8 cellular contexts compared by ENCODE assay signal in the genomic region with DNA sequence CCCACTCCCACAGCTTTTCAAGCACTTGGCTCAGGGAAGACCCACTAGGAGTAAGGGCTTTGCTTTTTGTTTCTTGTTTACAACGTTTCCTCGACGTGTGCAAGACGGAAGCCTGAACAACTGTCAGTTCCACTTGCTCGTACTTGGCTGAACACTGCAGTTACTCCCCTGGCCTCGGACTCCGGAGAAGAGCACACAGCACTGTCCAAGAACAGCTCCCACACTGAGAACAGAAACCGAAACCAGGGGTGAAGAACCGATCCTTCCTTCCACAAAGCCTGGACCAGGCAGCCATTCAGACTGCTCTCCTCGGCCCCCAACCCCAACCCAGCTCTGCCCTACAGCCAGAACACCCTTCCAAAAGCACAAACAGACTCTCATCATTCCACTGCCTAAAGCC. TPM values are rescaled to one million over a fixed set of nuclear protein-coding genes. Genes with fewer than 3 reads are reported as not detected.
DNase-seq lines count a peak whose midpoint lies in the region; ATAC-seq and TF ChIP-seq lines count a peak whose summit lies in the region.

No MANE protein-coding gene starts in this region.

- peak overlapping the region; percentile 69 for H3K4me2 ChIP-seq in GM23338

- H3K9me2 ChIP-seq in GM23338 (ENCODE audit: insufficient read depth), result no peaks in the 10 kb centered on the region

- H2AFZ ChIP-seq in GM23338, result no peak overlapping the region

- peaks cover 95% of the 10 kb centered on the region for H3K79me2 ChIP-seq in GM23338 (replicated peaks; ENCODE audit: insufficient read depth)

- H3K27me3 ChIP-seq in BJ (ENCODE audit: control insufficient read depth, insufficient read depth, low read length) (no peaks in the 10 kb centered on the region), GM23338 (ENCODE audit: insufficient read depth) (no peaks in the 10 kb centered on the region), neutrophil (no peaks in the 10 kb centered on the region)

- peaks cover 60% of the 10 kb centered on the region for H3K4me1 ChIP-seq in GM23338 (ENCODE audit: insufficient read depth)
- H3K4me1 ChIP-seq in neutrophil (ENCODE audit: control insufficient read depth in 1 of 2, insufficient read depth in 1 of 2, low read depth in 1 of 2, low read length in 1 of 2), result peaks cover 87 to 98% of the 10 kb centered on the region in 2 experiments

- ATAC-seq in GM23338, result peak; percentile 33
- no peak for ATAC-seq in T-helper 17 cell
- ATAC-seq in HG03159 (IDR thresholded peaks at IDR 0.05; ENCODE audit: unreplicated experiment), result no peak
- ATAC-seq in GM19351 (IDR thresholded peaks at IDR 0.05; ENCODE audit: unreplicated experiment), result no peak

- H3K4me1 Mint-ChIP-seq in GM23338, result peaks cover 72% of the 10 kb centered on the region
- peaks cover 58% of the 10 kb centered on the region for H3K4me1 Mint-ChIP-seq in T-helper 17 cell

- H3K9me3 ChIP-seq in T-helper 17 cell (ENCODE audit: control insufficient read depth, low read length, poor library complexity, severe bottlenecking), result no peaks in the 10 kb centered on the region
- H3K9me3 ChIP-seq in neutrophil, result no peaks in the 10 kb centered on the region

- peak overlapping the region; percentile 74; the same call in 1 of the 2 replicates for H3K27ac ChIP-seq in GM23338 (ENCODE audit: low read depth)
- H3K27ac ChIP-seq in neutrophil, result peak overlapping the region; percentile 86

- CTCF ChIA-PET in BJ (lab: Yijun Ruan, JAX), result interaction anchor here (1.2 kb wide), 1 partner anchor 185 kb away, joined by 5 read pairs; no protein-coding TSS in a partner anchor

- H3K27ac Mint-ChIP-seq in GM23338 (peak overlapping the region; percentile 83), T-helper 17 cell (peak overlapping the region; percentile 86)

- H3K36me3 ChIP-seq in BJ (ENCODE audit: control insufficient read depth, insufficient read depth, low read length) (peaks cover 2% of the 10 kb centered on the region; the same call in 1 of the 2 replicates), GM23338 (ENCODE audit: insufficient read depth) (no peaks in the 10 kb centered on the region), neutrophil (peaks cover 7% of the 10 kb centered on the region)

- TF ChIP-seq CTCF in BJ (IDR thresholded peaks at IDR 0.05; ENCODE audit: insufficient read depth, low read depth, low read length) (no peak), GM23338 (conservative IDR thresholded peaks at IDR 0.05; ENCODE audit: low read depth in 2 of 2) (no peak), fibroblast of the aortic adventitia (IDR thresholded peaks at IDR 0.05; ENCODE audit: insufficient read depth, low read length) (no peak), neutrophil (IDR thresholded peaks at IDR 0.05) (no peak)

- H3K36me3 Mint-ChIP-seq in GM23338 (ENCODE audit: low read depth), result peaks cover 5% of the 10 kb centered on the region; the same call in 2 of the 3 replicates
- H3K36me3 Mint-ChIP-seq in T-helper 17 cell (ENCODE audit: low read depth), result no peaks in the 10 kb centered on the region

- H4K20me1 ChIP-seq in GM23338 (replicated peaks; ENCODE audit: insufficient read depth), result no peaks in the 10 kb centered on the region

- peaks cover 8% of the 10 kb centered on the region for H3K27me3 Mint-ChIP-seq in GM23338 (ENCODE audit: insufficient read depth, low read depth, poor library complexity)
- no peaks in the 10 kb centered on the region for H3K27me3 Mint-ChIP-seq in T-helper 17 cell

- H3K9me3 Mint-ChIP-seq in GM23338, result no peaks in the 10 kb centered on the region

- H3F3A ChIP-seq in GM23338 (replicated peaks; ENCODE audit: low read depth), result no peaks in the 10 kb centered on the region; the same call in 1 of the 2 replicates

- DNase-seq in BJ (ENCODE audit: low read depth) (no peak), GM23338 (ENCODE audit: low spot score) (no peak), T-helper 17 cell (no peak), fibroblast of the aortic adventitia (ENCODE audit: low read depth) (peak; percentile 72), epidermal melanocyte (ENCODE audit: insufficient read length, low spot score) (no peak)

- H3K4me3 Mint-ChIP-seq in GM23338, result peak overlapping the region; percentile 42
- peak overlapping the region; percentile 72 for H3K4me3 Mint-ChIP-seq in T-helper 17 cell

- POLR2A ChIA-PET in BJ (lab: Charles Lee), result no interaction called here

- H3K4me3 ChIP-seq in BJ (ENCODE audit: low read depth, low read length), result peak overlapping the region; percentile 16
- H3K4me3 ChIP-seq in GM23338, result peak overlapping the region; percentile 8; the same call in 1 of the 2 replicates
- H3K4me3 ChIP-seq in fibroblast of the aortic adventitia (ENCODE audit: low read depth, low read length), result peak overlapping the region; percentile 65
- H3K4me3 ChIP-seq in neutrophil (ENCODE audit: low read depth in 1 of 2, low read length in 1 of 2), result peak overlapping the region; percentile 41 to 58

TF ChIP-seq in GM23338, 12 proteins besides CTCF, POLR2A, EP300 and RAD21 (continues in another document):
- TF ChIP-seq POLR2AphosphoS5 (IDR thresholded peaks at IDR 0.05; ENCODE audit: low read depth) (no peak), NANOG (IDR thresholded peaks at IDR 0.05; ENCODE audit: borderline replicate concordance) (no peak), ZNF114 (CRISPR knock-in tag; IDR thresholded peaks at IDR 0.05) (no peak), CREB1 (CRISPR knock-in tag; IDR thresholded peaks at IDR 0.05; ENCODE audit: low read depth) (no peak), EZH2 (IDR thresholded peaks at IDR 0.05; ENCODE audit: low read depth, unreplicated experiment) (no peak), EZH2phosphoT487 (IDR thresholded peaks at IDR 0.05; ENCODE audit: unreplicated experiment) (no peak), ZNF462 (CRISPR knock-in tag; IDR thresholded peaks at IDR 0.05) (no peak)

RNA-seq across cellular contexts. Expression of gene IRF2, which starts 25.5 kb away (rescaled TPM):
- 28.3 and 28.7 TPM in 2 replicates for polyA plus RNA-seq in BJ (2011; rRNA removed)
- polyA minus RNA-seq in BJ (2011; rRNA and poly(A)+ RNA removed), result 17.4 and 23.1 TPM in 2 replicates
- total RNA-seq in GM23338 (2014; rRNA removed; shearing (Covaris generic)), result 14.1 and 14.7 TPM in 2 replicates
- 13.6 and 15.0 TPM in 2 replicates for polyA plus RNA-seq in GM23338 (2016; fragmentation: Nextera tagmentation; extraction: Ambion mirVana)
- total RNA-seq in T-helper 17 cell, result 10 to 100 TPM; 33.5 to 37.2 TPM
- 16.8 and 35.2 TPM in 2 replicates for total RNA-seq in fibroblast of the aortic adventitia (ENCODE audit: low replicate concordance)

Comparison
In these comparisons a context has a peak if more than half of its experiments do, and no peak if none do; other contexts are left out.
1. H3K4me3 ChIP-seq: peak in every context shown above with its lines; median percentile 65 in fibroblast of the aortic adventitia; 50 in neutrophil; 16 in BJ; 8 in GM23338.